Comparison of ENCODE assay signal across 22 cellular contexts in genomic region chr6:107360476-107360875, GRCh38.
"Had no signal": no experiment of that assay in that cellular context is flagged by ENCODE, and none has a peak within 500 bp of the region (broad histone marks: within the 10 kb centered on the region; RNA-seq: fewer than 3 reads in every experiment).

No MANE protein-coding gene starts in this region.

- H3K27me3 Mint-ChIP-seq: activated CD4-positive, alpha-beta T cell treated with anti-CD3 and anti-CD28 coated beads, Interleukin-2, amount 10 ng/mL, durations not matched to agents 7 days and 5 days; activated naive CD8-positive, alpha-beta T cell treated with anti-CD3 and anti-CD28 coated beads, Interleukin-2, amount 50 U/mL, for 24 hours had no signal

- H3K27ac Mint-ChIP-seq: activated CD4-positive, alpha-beta T cell treated with anti-CD3 and anti-CD28 coated beads, Interleukin-2, amount 10 ng/mL, durations not matched to agents 7 days and 5 days; activated CD8-positive, alpha-beta T cell treated with anti-CD3 and anti-CD28 coated beads, Interleukin-2, amount 10 ng/mL, durations not matched to agents 7 days and 5 days; activated naive CD4-positive, alpha-beta T cell treated with anti-CD3 and anti-CD28 coated beads for 36 hours; activated naive CD8-positive, alpha-beta T cell treated with anti-CD3 and anti-CD28 coated beads, Interleukin-2, amount 50 U/mL, for 24 hours had no signal

- H3K27ac ChIP-seq: breast epithelium, gastrocnemius medialis, parathyroid adenoma, tibial artery had no signal

- H3K27me3 ChIP-seq: breast epithelium, gastrocnemius medialis, tibial artery had no signal

- H3K4me3 Mint-ChIP-seq: activated CD4-positive, alpha-beta T cell treated with anti-CD3 and anti-CD28 coated beads, Interleukin-2, amount 10 ng/mL, durations not matched to agents 7 days and 5 days; activated CD8-positive, alpha-beta T cell treated with anti-CD3 and anti-CD28 coated beads, Interleukin-2, amount 10 ng/mL, durations not matched to agents 7 days and 5 days; activated naive CD4-positive, alpha-beta T cell treated with anti-CD3 and anti-CD28 coated beads for 36 hours; activated naive CD8-positive, alpha-beta T cell treated with anti-CD3 and anti-CD28 coated beads, Interleukin-2, amount 50 U/mL, for 24 hours; activated T-cell treated with anti-CD3 and anti-CD28 coated beads, Interleukin-2, amount 50 U/mL, for 4 hours; natural killer cell had no signal

- H3K9me3 ChIP-seq: gastrocnemius medialis, tibial artery had no signal

- H3K36me3 ChIP-seq: breast epithelium had no signal

- H3K4me3 ChIP-seq: breast epithelium, gastrocnemius medialis, lung, tibial artery had no signal

- ATAC-seq: activated CD4-positive, CD25-positive, alpha-beta regulatory T cell treated with anti-CD3 and anti-CD28 coated beads, Interleukin-2, amount 50 U/mL, for 24 hours; activated CD8-positive, alpha-beta T cell treated with anti-CD3 and anti-CD28 coated beads, Interleukin-2, amount 10 ng/mL, durations not matched to agents 7 days and 5 days; activated naive CD8-positive, alpha-beta T cell treated with anti-CD3 and anti-CD28 coated beads, Interleukin-2, amount 50 U/mL, for 24 hours; activated T-cell treated with anti-CD3 and anti-CD28 coated beads, Interleukin-2, amount 50 U/mL, for 4 hours; gastrocnemius medialis; left lobe of liver; natural killer cell; sciatic nerve had no signal

- DNase-seq: activated CD4-positive, alpha-beta T cell treated with anti-CD3 and anti-CD28 coated beads, Interleukin-2, amount 10 ng/mL, durations not matched to agents 7 days and 5 days; activated CD8-positive, alpha-beta memory T cell treated with anti-CD3 and anti-CD28 coated beads, Interleukin-2, amount 50 U/mL, for 4 hours; activated CD8-positive, alpha-beta T cell treated with anti-CD3 and anti-CD28 coated beads, Interleukin-2, amount 10 ng/mL, durations not matched to agents 7 days and 5 days; activated naive CD4-positive, alpha-beta T cell treated with anti-CD3 and anti-CD28 coated beads for 36 hours; activated naive CD8-positive, alpha-beta T cell treated with anti-CD3 and anti-CD28 coated beads, Interleukin-2, amount 50 U/mL, for 24 hours; activated T-cell treated with anti-CD3 and anti-CD28 coated beads, Interleukin-2, amount 50 U/mL, for 4 hours; cerebellar nuclear complex; effector CD4-positive, alpha-beta T cell; gastrocnemius medialis; head of caudate nucleus; kidney; natural killer cell; stimulated activated CD8-positive, alpha-beta memory T cell treated with anti-CD3 and anti-CD28 coated beads, Interleukin-4, amount 100 ng/mL, for 48 hours; stimulated activated naive CD4-positive, alpha-beta T cell; substantia nigra; tibial artery had no signal

- H3K4me1 ChIP-seq: breast epithelium, parathyroid adenoma had no signal

- H3K4me1 Mint-ChIP-seq: activated CD4-positive, alpha-beta T cell treated with anti-CD3 and anti-CD28 coated beads, Interleukin-2, amount 10 ng/mL, durations not matched to agents 7 days and 5 days; activated naive CD8-positive, alpha-beta T cell treated with anti-CD3 and anti-CD28 coated beads, Interleukin-2, amount 50 U/mL, for 24 hours had no signal
